Comparison of ENCODE assay signal across 17 cellular contexts in genomic region chr17:5582177-5582885, GRCh38. TPM values are rescaled to one million over a fixed set of nuclear protein-coding genes. Genes with fewer than 3 reads are reported as not detected.
A peak's percentile ranks its signal among the peaks of the same experiment; 100 is the strongest.
DNase-seq lines count a peak whose midpoint lies in the region; ATAC-seq and TF ChIP-seq lines count a peak whose summit lies in the region.
"Had no signal": no experiment of that assay in that cellular context is flagged by ENCODE, and none has a peak within 500 bp of the region (broad histone marks: within the 10 kb centered on the region; RNA-seq: fewer than 3 reads in every experiment).

No MANE protein-coding gene starts in this region.

- intact Hi-C loops in CD4-positive, alpha-beta T cell (cut with DNase I, micrococcal nuclease) = loop anchor here (5.0 to 10.0 kb wide), 3 partner anchors 95 to 1422 kb away; partner anchors contain the start of genes C17orf100 (in 2 of the 2), MED31 (in 2 of the 2), DERL2 (in 1 of the 2) and MIS12 (in 1 of the 2)

- peak in 2 of 10 experiments; percentile 8 to 24 for DNase-seq in CD4-positive, alpha-beta T cell
- no peak for DNase-seq in effector memory CD4-positive, alpha-beta T cell
- DNase-seq in nephron progenitor cell (no peak), anterior cingulate cortex (lab: John Stamatoyannopoulos, UW) (no peak)
- DNase-seq in activated CD4-positive, CD25-positive, alpha-beta regulatory T cell treated with anti-CD3 and anti-CD28 coated beads, Interleukin-2, amount 50 U/mL, for 72 hours = no peak
- DNase-seq: DMS153, esophagus squamous epithelium, mucosa of descending colon, NCI-H1105 treated with DMSO at 0.1 percent for 48 hours, NCI-H226, PC-3, sigmoid colon had no signal

- H3K27ac Mint-ChIP-seq in CD4-positive, alpha-beta T cell = peak overlapping the region; percentile 98
- peak overlapping the region; percentile 29 for H3K27ac Mint-ChIP-seq in nephron progenitor cell
- H3K27ac Mint-ChIP-seq: GM23338 had no signal

- no peaks in the 10 kb centered on the region for H3K27me3 Mint-ChIP-seq in CD4-positive, alpha-beta T cell
- H3K27me3 Mint-ChIP-seq in nephron progenitor cell (ENCODE audit: low read depth, poor library complexity) = peaks cover 3% of the 10 kb centered on the region

- CTCF ChIA-PET in CD4-positive, alpha-beta T cell (lab: Charles Lee) = interaction anchor here (1.3 kb wide), 1 partner anchor 10 kb away, joined by 4 read pairs; no protein-coding TSS in a partner anchor

- no peak for ATAC-seq in CD4-positive, alpha-beta T cell (ENCODE audit: poor library complexity)
- no peak for ATAC-seq in HG03432 (IDR thresholded peaks at IDR 0.05; ENCODE audit: unreplicated experiment)
- no peak for ATAC-seq in HG03045 (IDR thresholded peaks at IDR 0.05; ENCODE audit: unreplicated experiment)
- ATAC-seq: GM23338, mucosa of descending colon, PC-3 had no signal

- no peak for TF ChIP-seq CTCF in CD4-positive, alpha-beta T cell (IDR thresholded peaks at IDR 0.05)
- TF ChIP-seq CTCF in Loucy (conservative IDR thresholded peaks at IDR 0.05; ENCODE audit: low read length) = no peak
- no peak for TF ChIP-seq CTCF in nephron progenitor cell (IDR thresholded peaks at IDR 0.05)

- peaks cover 87% of the 10 kb centered on the region for H3K4me1 Mint-ChIP-seq in CD4-positive, alpha-beta T cell (ENCODE audit: low read depth)
- peaks cover 39% of the 10 kb centered on the region for H3K4me1 Mint-ChIP-seq in nephron progenitor cell

- no peaks in the 10 kb centered on the region for H3K36me3 ChIP-seq in Loucy (ENCODE audit: insufficient read depth, low read length)
- peaks cover 19% of the 10 kb centered on the region for H3K36me3 ChIP-seq in effector memory CD4-positive, alpha-beta T cell (ENCODE audit: control insufficient read depth, insufficient read depth, low read length)

- no peak overlapping the region for H3K4me3 ChIP-seq in Loucy (ENCODE audit: low read length, poor library complexity, severe bottlenecking)
- H3K4me3 ChIP-seq in effector memory CD4-positive, alpha-beta T cell (ENCODE audit: insufficient read depth, low read depth, low read length, poor library complexity, severe bottlenecking) = no peak overlapping the region
- H3K4me3 ChIP-seq: GM23338, mucosa of descending colon had no signal

- peak overlapping the region; percentile 92 for H3K27ac ChIP-seq in CD4-positive, alpha-beta T cell (ENCODE audit: low read depth, low read length)
- H3K27ac ChIP-seq in effector memory CD4-positive, alpha-beta T cell (ENCODE audit: insufficient read depth, low read length, poor library complexity, severe bottlenecking) = peak overlapping the region; percentile 87

- H3K79me2 ChIP-seq in Loucy (ENCODE audit: insufficient read depth, low read length) = no peaks in the 10 kb centered on the region

- no peak overlapping the region for H3K9ac ChIP-seq in Loucy (ENCODE audit: low read depth, low read length, poor library complexity, severe bottlenecking)

- peaks cover 71% of the 10 kb centered on the region for H3K36me3 Mint-ChIP-seq in CD4-positive, alpha-beta T cell (ENCODE audit: low read depth)
- no peaks in the 10 kb centered on the region for H3K36me3 Mint-ChIP-seq in nephron progenitor cell (ENCODE audit: low read depth)

- 0 out of 2 replicates have a peak, but pooled peaks cover 5% of the 10 kb centered on the region for H3F3A ChIP-seq in Loucy (ENCODE audit: low read depth)

- H3K4me2 ChIP-seq in Loucy (ENCODE audit: low read depth, low read length, poor library complexity, severe bottlenecking) = peak overlapping the region; percentile 85
- H3K4me2 ChIP-seq: GM23338 had no signal

- H4K20me1 ChIP-seq in Loucy (ENCODE audit: insufficient read depth, low read length, poor library complexity, severe bottlenecking) = no peaks in the 10 kb centered on the region

- H3K9me3 Mint-ChIP-seq in CD4-positive, alpha-beta T cell = no peaks in the 10 kb centered on the region
- H3K9me3 Mint-ChIP-seq in nephron progenitor cell = peaks cover 6% of the 10 kb centered on the region

- no peaks in the 10 kb centered on the region for H3K9me2 ChIP-seq in Loucy (replicated peaks; ENCODE audit: low read depth, low read length)

- no peak overlapping the region for H2AFZ ChIP-seq in Loucy (ENCODE audit: low read length)
- H2AFZ ChIP-seq: GM23338 had no signal

- peak overlapping the region; percentile 93 for H3K4me3 Mint-ChIP-seq in CD4-positive, alpha-beta T cell
- H3K4me3 Mint-ChIP-seq in nephron progenitor cell = no peak overlapping the region
- H3K4me3 Mint-ChIP-seq: GM23338 had no signal

- POLR2A ChIA-PET in CD4-positive, alpha-beta T cell (lab: Charles Lee) = interaction anchor here (1.0 to 1.7 kb wide), 2 partner anchors 12 to 97 kb away, joined by 3 to 7 read pairs; partner anchors contain the start of genes DERL2 and MIS12

- H3K4me1 ChIP-seq in Loucy (ENCODE audit: insufficient read depth, low read length, poor library complexity, severe bottlenecking) = peaks cover 43% of the 10 kb centered on the region
- peaks cover 57% of the 10 kb centered on the region for H3K4me1 ChIP-seq in effector memory CD4-positive, alpha-beta T cell (ENCODE audit: control insufficient read depth, insufficient read depth, low read length, poor library complexity, severe bottlenecking)

- no peaks in the 10 kb centered on the region for H3K27me3 ChIP-seq in CD4-positive, alpha-beta T cell (ENCODE audit: control insufficient read depth, insufficient read depth, low read length)
- H3K27me3 ChIP-seq in Loucy (ENCODE audit: insufficient read depth, low read length, poor library complexity, severe bottlenecking) = no peaks in the 10 kb centered on the region
- H3K27me3 ChIP-seq in effector memory CD4-positive, alpha-beta T cell (replicated peaks; ENCODE audit: control insufficient read depth, insufficient read depth, low read length, poor library complexity, severe bottlenecking) = no peaks in the 10 kb centered on the region
- H3K27me3 ChIP-seq: esophagus squamous epithelium, sigmoid colon, tibial nerve had no signal

- no peaks in the 10 kb centered on the region for H3K9me3 ChIP-seq in CD4-positive, alpha-beta T cell (ENCODE audit: control insufficient read depth, low read length)
- H3K9me3 ChIP-seq in Loucy (ENCODE audit: insufficient read depth, low read depth, low read length) = no peaks in the 10 kb centered on the region
- no peaks in the 10 kb centered on the region for H3K9me3 ChIP-seq in effector memory CD4-positive, alpha-beta T cell (ENCODE audit: control insufficient read depth, low read length)
- H3K9me3 ChIP-seq: esophagus squamous epithelium, mucosa of descending colon, sigmoid colon, tibial nerve had no signal

RNA-seq across cellular contexts. Expression of gene NLRP1, which starts 2.0 kb away (rescaled TPM):
- total RNA-seq in CD4-positive, alpha-beta T cell = 100 to 1,000 TPM; 254 to 258 TPM
